ENCODE assay signal across 8 cellular contexts in genomic region chr18:58802959-58803358, GRCh38.
"Had no signal": no experiment of that assay in that cellular context is flagged by ENCODE, and none has a peak within 500 bp of the region (broad histone marks: within the 10 kb centered on the region; RNA-seq: fewer than 3 reads in every experiment).

No MANE protein-coding gene starts in this region.

- H2AFZ ChIP-seq: GM23338 had no signal

- H3K27ac ChIP-seq: HL-60, KMS-11 had no signal

- DNase-seq: H7, HCEC 1CT, KBM-7 had no signal

- FAIRE-seq: HepG2 had no signal

- ATAC-seq: GM23338, HepG2 had no signal

- H3K9ac ChIP-seq: KMS-11 had no signal

- H3K4me3 Mint-ChIP-seq: GM23338 had no signal

- H3K4me3 ChIP-seq: GM23338 had no signal

- H3K27ac Mint-ChIP-seq: GM23338, IgD-negative memory B cell had no signal

- H3K4me2 ChIP-seq: GM23338, KMS-11 had no signal
